In the genomic region with DNA sequence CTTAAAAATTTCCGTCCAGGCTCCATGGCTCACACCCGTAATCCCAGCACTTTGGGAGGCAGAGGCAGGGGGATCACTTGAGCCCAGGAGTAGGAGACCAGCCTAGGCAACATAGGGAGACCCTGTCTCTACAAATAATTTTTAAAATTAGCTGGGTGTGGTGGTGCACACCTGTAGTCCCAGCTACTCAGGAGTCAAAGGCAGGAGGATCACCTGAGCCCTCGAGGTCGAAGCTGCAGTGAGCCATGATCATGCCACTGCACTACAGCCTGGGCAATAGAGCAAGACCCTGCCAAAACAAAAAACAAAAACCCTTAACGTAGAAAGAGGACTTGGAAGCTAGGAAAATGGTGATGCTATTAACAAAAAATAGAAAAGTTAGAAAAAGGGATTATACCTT, we compare ENCODE assay signal across 27 cellular contexts. TPM values are rescaled to one million over a fixed set of nuclear protein-coding genes. Genes with fewer than 3 reads are reported as not detected.
DNase-seq lines count a peak whose midpoint lies in the region; ATAC-seq and TF ChIP-seq lines count a peak whose summit lies in the region.
"Had no signal": no experiment of that assay in that cellular context is flagged by ENCODE, and none has a peak within 500 bp of the region (broad histone marks: within the 10 kb centered on the region; RNA-seq: fewer than 3 reads in every experiment).

No MANE protein-coding gene starts in this region.

- H3K36me3 ChIP-seq in naive thymus-derived CD4-positive, alpha-beta T cell (ENCODE audit: control insufficient read depth in 2 of 3, insufficient read depth in 3 of 3, low read length in 3 of 3) = peaks cover 0 to 5% (median 0%) of the 10 kb centered on the region in 3 experiments
- no peaks in the 10 kb centered on the region for H3K36me3 ChIP-seq in tibial nerve
- peaks cover 0 to 2% (median 0%) of the 10 kb centered on the region in 9 donors for H3K36me3 ChIP-seq in heart left ventricle
- H3K36me3 ChIP-seq: pancreas, right atrium auricular region had no signal

- H3K27ac ChIP-seq in naive thymus-derived CD4-positive, alpha-beta T cell (ENCODE audit: low read depth, low read length) = peak overlapping the region; percentile 100
- H3K27ac ChIP-seq in tibial nerve (peak overlapping the region in 3 of 4 donors; percentile 98 to 99 (median 98)), heart left ventricle (peak overlapping the region in 2 of 12 donors; percentile 95 to 99)

- peaks cover 8% of the 10 kb centered on the region for H3K36me3 Mint-ChIP-seq in activated CD8-positive, alpha-beta T cell treated with anti-CD3 and anti-CD28 coated beads for 36 hours (ENCODE audit: low read depth)
- peaks cover 14% of the 10 kb centered on the region for H3K36me3 Mint-ChIP-seq in activated CD8-positive, alpha-beta T cell treated with anti-CD3 and anti-CD28 coated beads, Interleukin-2, amount 10 ng/mL, durations not matched to agents 7 days and 5 days (ENCODE audit: low read depth)
- H3K36me3 Mint-ChIP-seq in WTC11 = peaks cover 10% of the 10 kb centered on the region
- H3K36me3 Mint-ChIP-seq in naive thymus-derived CD4-positive, alpha-beta T cell = peaks cover 0 to 10% (median 4%) of the 10 kb centered on the region in 5 donors
- H3K36me3 Mint-ChIP-seq: type B pancreatic cell had no signal

- peaks cover 30 to 33% of the 10 kb centered on the region in 2 donors for H3K4me1 ChIP-seq in naive thymus-derived CD4-positive, alpha-beta T cell (ENCODE audit: control insufficient read depth in 2 of 2, insufficient read depth in 2 of 2, low read length in 2 of 2)
- H3K4me1 ChIP-seq in tibial nerve (peaks cover 0 to 26% (median 16%) of the 10 kb centered on the region in 4 donors), heart left ventricle (peaks cover 5 to 31% (median 21%) of the 10 kb centered on the region in 12 donors)

- H3K4me3 ChIP-seq in naive thymus-derived CD4-positive, alpha-beta T cell (ENCODE audit: low read length) = no peak overlapping the region
- H3K4me3 ChIP-seq in tibial nerve = no peak overlapping the region
- no peak overlapping the region for H3K4me3 ChIP-seq in heart left ventricle
- H3K4me3 ChIP-seq: pancreas, SJSA1 had no signal

- no peak for TF ChIP-seq EP300 in tibial nerve (IDR thresholded peaks at IDR 0.05)

- no peak for ATAC-seq in activated CD8-positive, alpha-beta T cell treated with anti-CD3 and anti-CD28 coated beads for 36 hours
- no peak for ATAC-seq in activated CD8-positive, alpha-beta T cell treated with anti-CD3 and anti-CD28 coated beads, Interleukin-2, amount 10 ng/mL, durations not matched to agents 7 days and 5 days
- ATAC-seq in WTC11 = no peak
- no peak for ATAC-seq in naive thymus-derived CD4-positive, alpha-beta T cell
- no peak for ATAC-seq in GM19463 (IDR thresholded peaks at IDR 0.05; ENCODE audit: unreplicated experiment)
- ATAC-seq in heart left ventricle = no peak
- ATAC-seq: activated CD8-positive, alpha-beta memory T cell treated with anti-CD3 and anti-CD28 coated beads, Interleukin-2, amount 10 ng/mL, durations not matched to agents 7 days and 5 days; activated T-cell treated with anti-CD3 and anti-CD28 coated beads, Interleukin-2, amount 50 U/mL, for 72 hours; left colon; pancreas; stimulated activated naive CD8-positive, alpha-beta T cell treated with anti-CD3 and anti-CD28 coated beads, Interleukin-15, Interleukin-2, amounts not matched to agents 100 U/mL and 50 U/mL, for 24 hours; T-cell had no signal

- DNase-seq in activated CD8-positive, alpha-beta T cell treated with anti-CD3 and anti-CD28 coated beads for 36 hours = no peak
- DNase-seq in activated CD8-positive, alpha-beta T cell treated with anti-CD3 and anti-CD28 coated beads, Interleukin-2, amount 10 ng/mL, durations not matched to agents 7 days and 5 days = no peak
- DNase-seq in WTC11 (ENCODE audit: low spot score) (no peak), tibial nerve (ENCODE audit: low spot score in 2 of 2) (no peak), NCI-H82 (lab: John Stamatoyannopoulos, UW) (no peak), heart left ventricle (no peak)
- DNase-seq in naive thymus-derived CD4-positive, alpha-beta T cell = no peak
- DNase-seq: activated CD4-positive, alpha-beta T cell treated with anti-CD3 and anti-CD28 coated beads for 4 hours; activated CD8-positive, alpha-beta memory T cell treated with anti-CD3 and anti-CD28 coated beads, Interleukin-2, amount 10 ng/mL, durations not matched to agents 7 days and 5 days; activated T-cell treated with anti-CD3 and anti-CD28 coated beads, Interleukin-2, amount 50 U/mL, for 72 hours; COR-L47; DND-41; GOT3; KBM-7; left colon; mesendoderm; NCI-H1694 treated with DMSO at 0.1 percent for 48 hours; NCI-H2171; NCI-H526; pancreas; stimulated activated naive CD8-positive, alpha-beta T cell treated with anti-CD3 and anti-CD28 coated beads, Interleukin-15, Interleukin-2, amounts not matched to agents 100 U/mL and 50 U/mL, for 24 hours had no signal

- peak overlapping the region; percentile 95 for H3K4me3 Mint-ChIP-seq in activated CD8-positive, alpha-beta T cell treated with anti-CD3 and anti-CD28 coated beads for 36 hours
- no peak overlapping the region for H3K4me3 Mint-ChIP-seq in activated CD8-positive, alpha-beta T cell treated with anti-CD3 and anti-CD28 coated beads, Interleukin-2, amount 10 ng/mL, durations not matched to agents 7 days and 5 days
- no peak overlapping the region for H3K4me3 Mint-ChIP-seq in WTC11
- H3K4me3 Mint-ChIP-seq in naive thymus-derived CD4-positive, alpha-beta T cell = peak overlapping the region in 4 of 10 donors; percentile 30 to 98 (median 80)

- TF ChIP-seq POLR2A in tibial nerve (IDR thresholded peaks at IDR 0.05) = no peak
- TF ChIP-seq POLR2A in heart left ventricle (IDR thresholded peaks at IDR 0.05) = no peak

- POLR2A ChIA-PET in activated CD8-positive, alpha-beta T cell treated with anti-CD3 and anti-CD28 coated beads for 36 hours (lab: Charles Lee) = interaction anchor here (2.6 to 3.9 kb wide), 2 partner anchors 13 to 20 kb away, joined by 9 to 36 read pairs; no protein-coding TSS in a partner anchor
- POLR2A ChIA-PET in activated CD8-positive, alpha-beta T cell treated with anti-CD3 and anti-CD28 coated beads, Interleukin-2, amount 10 ng/mL, durations not matched to agents 7 days and 5 days (lab: Charles Lee) = interaction anchor here (0.6 to 2.9 kb wide), 3 partner anchors 79 to 183 kb away, joined by 4 to 30 read pairs (median 10); partner anchors contain the start of genes AP4S1 and STRN3
- POLR2A ChIA-PET in WTC11 (lab: Charles Lee) = interaction anchor here (0.6 kb wide), 1 partner anchor 8 kb away, joined by 6 read pairs; no protein-coding TSS in a partner anchor
- POLR2A ChIA-PET in naive thymus-derived CD4-positive, alpha-beta T cell (lab: Charles Lee) = interaction anchor here (0.6 to 4.1 kb wide), 7 partner anchors 10 to 586 kb away, joined by 3 to 33 read pairs (median 5); partner anchors contain the start of genes AP4S1, DTD2 and STRN3

- WGBS in tibial nerve, 2 donors = 93 to 95% methylated on average over 5 of the region's 5 CpGs
- 96 to 98% (median 97%) methylated on average over 5 of the region's 5 CpGs for WGBS in heart left ventricle, 4 donors

- no peaks in the 10 kb centered on the region for H3K9me3 ChIP-seq in naive thymus-derived CD4-positive, alpha-beta T cell (ENCODE audit: control insufficient read depth in 2 of 3, low read length in 3 of 3)
- no peaks in the 10 kb centered on the region for H3K9me3 ChIP-seq in tibial nerve
- H3K9me3 ChIP-seq in heart left ventricle = no peaks in the 10 kb centered on the region
- H3K9me3 ChIP-seq: pancreas, right atrium auricular region, SJSA1 had no signal

- intact Hi-C loops in activated CD8-positive, alpha-beta T cell treated with anti-CD3 and anti-CD28 coated beads for 36 hours (cut with micrococcal nuclease) = loop anchor here (10.0 kb wide), 1 partner anchor 145 kb away; no protein-coding TSS in a partner anchor
- intact Hi-C loops in naive thymus-derived CD4-positive, alpha-beta T cell (cut with micrococcal nuclease) = loop anchor here (2.0 to 10.0 kb wide), 10 partner anchors 37 to 867 kb away; partner anchors contain the start of genes G2E3 (in 2 of the 2), ARHGAP5 (in 1 of the 2), DTD2 (in 1 of the 2) and SCFD1 (in 1 of the 2)
- intact Hi-C loops in heart left ventricle (cut with DNase I) = loop anchor here in 7 of 10 donors (2.0 to 10.0 kb wide), 9 partner anchors 19 to 248 kb away; partner anchors contain the start of gene DTD2 (in 1 of the 7)

- H3K9me3 Mint-ChIP-seq in activated CD8-positive, alpha-beta T cell treated with anti-CD3 and anti-CD28 coated beads for 36 hours = no peaks in the 10 kb centered on the region
- no peaks in the 10 kb centered on the region for H3K9me3 Mint-ChIP-seq in activated CD8-positive, alpha-beta T cell treated with anti-CD3 and anti-CD28 coated beads, Interleukin-2, amount 10 ng/mL, durations not matched to agents 7 days and 5 days (ENCODE audit: insufficient read depth)
- H3K9me3 Mint-ChIP-seq in WTC11 = no peaks in the 10 kb centered on the region
- H3K9me3 Mint-ChIP-seq in naive thymus-derived CD4-positive, alpha-beta T cell = peaks cover 0 to 6% (median 0%) of the 10 kb centered on the region in 11 donors
- H3K9me3 Mint-ChIP-seq: activated naive CD4-positive, alpha-beta T cell treated with anti-CD3 and anti-CD28 coated beads, Interleukin-2, amount 50 U/mL, for 24 hours; activated T-cell treated with anti-CD3 and anti-CD28 coated beads, Interleukin-2, amount 50 U/mL, for 72 hours; T-cell; type B pancreatic cell had no signal

- H3K27me3 ChIP-seq in naive thymus-derived CD4-positive, alpha-beta T cell (ENCODE audit: control insufficient read depth in 2 of 2, insufficient read depth in 2 of 2, low read length in 2 of 2) = no peaks in the 10 kb centered on the region
- H3K27me3 ChIP-seq in tibial nerve (no peaks in the 10 kb centered on the region), heart left ventricle (no peaks in the 10 kb centered on the region)
- H3K27me3 ChIP-seq: pancreas, right atrium auricular region, SJSA1 had no signal

- CTCF ChIA-PET in activated CD8-positive, alpha-beta T cell treated with anti-CD3 and anti-CD28 coated beads for 36 hours (lab: Charles Lee) = no interaction called here
- CTCF ChIA-PET in activated CD8-positive, alpha-beta T cell treated with anti-CD3 and anti-CD28 coated beads, Interleukin-2, amount 10 ng/mL, durations not matched to agents 7 days and 5 days (lab: Charles Lee) = interaction anchor here (0.9 kb wide), 1 partner anchor 146 kb away, joined by 3 read pairs; no protein-coding TSS in a partner anchor
- CTCF ChIA-PET in WTC11 (lab: Charles Lee) = no interaction called here
- CTCF ChIA-PET in naive thymus-derived CD4-positive, alpha-beta T cell (lab: Charles Lee) = interaction anchor here (0.9 kb wide), 1 partner anchor 116 kb away, joined by 3 read pairs; no protein-coding TSS in a partner anchor

- no peak overlapping the region for H3K27ac Mint-ChIP-seq in activated CD8-positive, alpha-beta T cell treated with anti-CD3 and anti-CD28 coated beads for 36 hours
- H3K27ac Mint-ChIP-seq in activated CD8-positive, alpha-beta T cell treated with anti-CD3 and anti-CD28 coated beads, Interleukin-2, amount 10 ng/mL, durations not matched to agents 7 days and 5 days = no peak overlapping the region
- H3K27ac Mint-ChIP-seq in WTC11 = no peak overlapping the region
- peak overlapping the region in 7 of 9 donors; percentile 8 to 100 (median 99) for H3K27ac Mint-ChIP-seq in naive thymus-derived CD4-positive, alpha-beta T cell
- H3K27ac Mint-ChIP-seq: activated T-cell treated with anti-CD3 and anti-CD28 coated beads, Interleukin-2, amount 50 U/mL, for 72 hours had no signal

- no peak for TF ChIP-seq CTCF in activated CD8-positive, alpha-beta T cell treated with anti-CD3 and anti-CD28 coated beads for 36 hours (IDR thresholded peaks at IDR 0.05)
- no peak for TF ChIP-seq CTCF in WTC11 (IDR thresholded peaks at IDR 0.05)
- TF ChIP-seq CTCF in tibial nerve (IDR thresholded peaks at IDR 0.05) = no peak
- TF ChIP-seq CTCF in heart left ventricle (IDR thresholded peaks at IDR 0.05) = no peak

- peaks cover 27% of the 10 kb centered on the region for H3K4me1 Mint-ChIP-seq in activated CD8-positive, alpha-beta T cell treated with anti-CD3 and anti-CD28 coated beads for 36 hours (ENCODE audit: low read depth)
- H3K4me1 Mint-ChIP-seq in activated CD8-positive, alpha-beta T cell treated with anti-CD3 and anti-CD28 coated beads, Interleukin-2, amount 10 ng/mL, durations not matched to agents 7 days and 5 days (ENCODE audit: low read depth) = peaks cover 35% of the 10 kb centered on the region
- H3K4me1 Mint-ChIP-seq in WTC11 = peaks cover 25% of the 10 kb centered on the region
- H3K4me1 Mint-ChIP-seq in naive thymus-derived CD4-positive, alpha-beta T cell = peaks cover 29 to 54% (median 50%) of the 10 kb centered on the region in 7 donors

- no peaks in the 10 kb centered on the region for H3K27me3 Mint-ChIP-seq in activated CD8-positive, alpha-beta T cell treated with anti-CD3 and anti-CD28 coated beads for 36 hours
- no peaks in the 10 kb centered on the region for H3K27me3 Mint-ChIP-seq in activated CD8-positive, alpha-beta T cell treated with anti-CD3 and anti-CD28 coated beads, Interleukin-2, amount 10 ng/mL, durations not matched to agents 7 days and 5 days (ENCODE audit: low read depth)
- H3K27me3 Mint-ChIP-seq in WTC11 (ENCODE audit: low read depth) = no peaks in the 10 kb centered on the region
- no peaks in the 10 kb centered on the region for H3K27me3 Mint-ChIP-seq in naive thymus-derived CD4-positive, alpha-beta T cell
- H3K27me3 Mint-ChIP-seq: activated CD8-positive, alpha-beta memory T cell treated with anti-CD3 and anti-CD28 coated beads, Interleukin-2, amount 10 ng/mL, durations not matched to agents 7 days and 5 days; activated naive CD4-positive, alpha-beta T cell treated with anti-CD3 and anti-CD28 coated beads, Interleukin-2, amount 50 U/mL, for 24 hours; T-cell; type B pancreatic cell had no signal

RNA-seq across cellular contexts. Expression of gene HECTD1, which starts 2.0 kb away (rescaled TPM):
- total RNA-seq in activated CD8-positive, alpha-beta T cell treated with anti-CD3 and anti-CD28 coated beads for 36 hours = 10 to 100 TPM; 78.9 to 82.2 TPM
- total RNA-seq in activated CD8-positive, alpha-beta T cell treated with anti-CD3 and anti-CD28 coated beads, Interleukin-2, amount 10 ng/mL, durations not matched to agents 7 days and 5 days = 100 to 1,000 TPM in 1 of 2 experiments, 10 to 100 TPM in 1; 90.6 to 105 TPM
- total RNA-seq in WTC11 (2021) = 81.7 to 89.1 TPM (median 88.5 TPM) in 3 replicates
- total RNA-seq in naive thymus-derived CD4-positive, alpha-beta T cell = 100 to 1,000 TPM; 115 to 163 (median 158) TPM
- polyA plus RNA-seq in naive thymus-derived CD4-positive, alpha-beta T cell = 10 to 100 TPM; 25.5 to 33.9 TPM
- 100 to 1,000 TPM; 183 to 225 (median 207) TPM for total RNA-seq in tibial nerve
- total RNA-seq in heart left ventricle = 100 to 1,000 TPM; 122 to 185 (median 158) TPM
- polyA plus RNA-seq in heart left ventricle = 100 to 1,000 TPM in 1 of 2 donors, 10 to 100 TPM in 1; 42.4 to 108 TPM

Comparison
In these comparisons a context has a peak if more than half of its experiments do, and no peak if none do; other contexts are left out.
1. CTCF ChIA-PET loops: an anchor here in activated CD8-positive, alpha-beta T cell treated with anti-CD3 and anti-CD28 coated beads, Interleukin-2, amount 10 ng/mL, durations not matched to agents 7 days and 5 days (0.9 kb wide) and naive thymus-derived CD4-positive, alpha-beta T cell (0.9 kb wide); none called in activated CD8-positive, alpha-beta T cell treated with anti-CD3 and anti-CD28 coated beads for 36 hours and WTC11.
2. H3K27ac Mint-ChIP-seq: peak in naive thymus-derived CD4-positive, alpha-beta T cell (7 of 9); none in activated CD8-positive, alpha-beta T cell treated with anti-CD3 and anti-CD28 coated beads for 36 hours (single experiment), activated CD8-positive, alpha-beta T cell treated with anti-CD3 and anti-CD28 coated beads, Interleukin-2, amount 10 ng/mL, durations not matched to agents 7 days and 5 days (single experiment) and WTC11 (single experiment).